In genomic region chr9:26613851-26614350, GRCh38 we compare ENCODE assay signal across 8 cellular contexts.
DNase-seq lines count a peak whose midpoint lies in the region; ATAC-seq, FAIRE-seq and TF ChIP-seq lines count a peak whose summit lies in the region.
"Not testable (repeated sequence)": the region's sequence is repeated elsewhere in the genome, so short reads cannot be mapped to it uniquely, and the experiment has no call there.

No MANE protein-coding gene starts in this region.

- not testable (repeated sequence) for H3K9me3 ChIP-seq in ascending aorta; HepG2 (ENCODE audit: low read length); testis

- intact Hi-C loops in ascending aorta (cut with DNase I) (loop anchor here (2.0 kb wide), 1 partner anchor 113 kb away; no protein-coding TSS in a partner anchor), HepG2 (cut with micrococcal nuclease; ENCODE audit: unreplicated experiment) (loop anchor here (10.0 kb wide), 1 partner anchor 289 kb away; no protein-coding TSS in a partner anchor)
- intact Hi-C loops in testis (cut with DNase I; ENCODE audit: low total_unique reads): not testable (repeated sequence)

- in situ Hi-C loops in GM13977 (cut with MboI; ENCODE audit: low pct_unique_long_range_greater_than_20kb, low sequenced_read_pairs, unreplicated experiment): loop anchor here (25.0 kb wide), 1 partner anchor 652 kb away; no protein-coding TSS in a partner anchor
- in situ Hi-C loops in HepG2 (cut with HindIII; ENCODE audit: extremely low pct_ligation_motif_present, low pct_unique_long_range_greater_than_20kb): loop anchor here (25.0 kb wide), 1 partner anchor 652 kb away; no protein-coding TSS in a partner anchor

- H3K79me2 ChIP-seq in HepG2 (ENCODE audit: insufficient read depth, low read length): not testable (repeated sequence)

- H3K27ac ChIP-seq in ascending aorta; HepG2 (ENCODE audit: extremely low read length, insufficient read depth, low read length); testis: not testable (repeated sequence)

- not testable (repeated sequence) for H3K9ac ChIP-seq in HepG2 (ENCODE audit: insufficient read depth, low read depth, low read length)

- H3K27me3 ChIP-seq in ascending aorta; HepG2 (ENCODE audit: control insufficient read depth in 1 of 2, insufficient read depth in 2 of 2, low read length in 2 of 2); testis: not testable (repeated sequence)

- not testable (repeated sequence) for H3K36me3 ChIP-seq in ascending aorta; HepG2 (replicated peaks in 1 of 2; ENCODE audit: control insufficient read depth in 1 of 2, insufficient read depth in 2 of 2, low read length in 2 of 2); testis (ENCODE audit: low read depth, missing control alignments)

- H3K4me1 ChIP-seq in ascending aorta; HepG2 (ENCODE audit: insufficient read depth, low read length); testis: not testable (repeated sequence)

- DNase-seq in AG10803 (ENCODE audit: low read depth) (peak; percentile 2), NAMALWA (ENCODE audit: low spot score) (peak; percentile 4), RPMI7951 (ENCODE audit: low read depth) (peak; percentile 52), erythroblast (lab: John Stamatoyannopoulos, UW) (peak; percentile 18 to 29), HepG2 (ENCODE audit: low spot score) (peak; percentile 3), testis (peak; percentile 43)
- DNase-seq in GM13977 (ENCODE audit: low spot score); ascending aorta (ENCODE audit: low spot score in 2 of 2): not testable (repeated sequence)

- H3K4me2 ChIP-seq in HepG2 (ENCODE audit: low read depth, low read length): peak overlapping the region; percentile 36; the same call in 1 of the 2 replicates

- not testable (repeated sequence) for ATAC-seq in HepG2

- WGBS in HepG2 (ENCODE audit: low lambda C conversion rate): 12% methylated on average over 9 of the region's 12 CpGs
- WGBS in testis, 2 donors: 55 to 78% methylated on average over 12 of the region's 12 CpGs

- CTCF ChIA-PET in HepG2 (lab: Yijun Ruan, JAX; ENCODE audit: low intra/inter-chr PET ratio, low total read pairs): not testable (repeated sequence)

- POLR2A ChIA-PET in HepG2 (lab: Yijun Ruan, JAX): not testable (repeated sequence)

- not testable (repeated sequence) for TF ChIP-seq EP300 in HepG2 (IDR thresholded peaks at IDR 0.05; ENCODE audit: low read depth in 2 of 2, low read length in 2 of 2); HepG2 (CRISPR knock-in tag; IDR thresholded peaks at IDR 0.05; ENCODE audit: borderline replicate concordance)

- not testable (repeated sequence) for H3K4me3 ChIP-seq in AG10803 (ENCODE audit: low read length); ascending aorta; HepG2 (replicated peaks in 1 of 3; ENCODE audit: insufficient read depth in 1 of 3, low read depth in 2 of 3, low read length in 3 of 3); testis

- not testable (repeated sequence) for TF ChIP-seq POLR2A in erythroblast (IDR thresholded peaks at IDR 0.05; ENCODE audit: low read length); HepG2 (IDR thresholded peaks at IDR 0.05; ENCODE audit: insufficient read depth in 1 of 2, low read depth in 2 of 2, low read length in 2 of 2); testis (IDR thresholded peaks at IDR 0.05)

- not testable (repeated sequence) for H2AFZ ChIP-seq in HepG2 (ENCODE audit: low read length)

- not testable (repeated sequence) for H4K20me1 ChIP-seq in HepG2 (ENCODE audit: insufficient read depth, low read length)

- not testable (repeated sequence) for BruUV-seq in HepG2 (replicated peaks; lab: Mats Ljungman, UMichigan)

- TF ChIP-seq CTCF in AG10803 (conservative IDR thresholded peaks at IDR 0.05; ENCODE audit: low read length): peak; percentile 37
- TF ChIP-seq CTCF in GM13977 (IDR thresholded peaks at IDR 0.05; ENCODE audit: extremely low read depth, insufficient read depth, missing control alignments): peak; percentile 25
- TF ChIP-seq CTCF in ascending aorta (IDR thresholded peaks at IDR 0.05): peak; percentile 27 to 58 (median 46)
- TF ChIP-seq CTCF in HepG2 (CRISPR knock-in tag; IDR thresholded peaks at IDR 0.05): peak; percentile 68
- TF ChIP-seq CTCF in testis (IDR thresholded peaks at IDR 0.05): peak in 2 of 3 experiments; percentile 14 to 46

- peak; percentile 42 for TF ChIP-seq RAD21 in HepG2 (CRISPR knock-in tag; IDR thresholded peaks at IDR 0.05)

- FAIRE-seq in HepG2 (lab: Jason Lieb, UNC): not testable (repeated sequence)

TF ChIP-seq in HepG2, 621 proteins besides CTCF, POLR2A, EP300 and RAD21:
- peak; percentile 50 for TF ChIP-seq STAG1 (CRISPR knock-in tag; IDR thresholded peaks at IDR 0.05)
